Comparison of ENCODE assay signal across 22 cellular contexts in genomic region chr3:193890036-193890897, GRCh38.
"Had no signal": no experiment of that assay in that cellular context is flagged by ENCODE, and none has a peak within 500 bp of the region (broad histone marks: within the 10 kb centered on the region; RNA-seq: fewer than 3 reads in every experiment).

No MANE protein-coding gene starts in this region.

- H2AFZ ChIP-seq: hepatocyte had no signal

- H3K9me3 Mint-ChIP-seq: activated T-helper 17 cell treated with anti-CD3 and anti-CD28 coated beads, Interleukin-2, amount 50 U/mL, for 72 hours; T-cell had no signal

- H3K4me3 Mint-ChIP-seq: activated T-helper 17 cell treated with anti-CD3 and anti-CD28 coated beads, Interleukin-2, amount 50 U/mL, for 72 hours; naive B cell; T-cell had no signal

- ATAC-seq: activated naive CD4-positive, alpha-beta T cell treated with anti-CD3 and anti-CD28 coated beads, Interleukin-2, amount 50 U/mL, for 72 hours; activated T-helper 17 cell treated with anti-CD3 and anti-CD28 coated beads, Interleukin-2, amount 50 U/mL, for 72 hours; esophagus mucosa; stimulated activated naive CD8-positive, alpha-beta T cell treated with anti-CD3 and anti-CD28 coated beads, Interleukin-15, Interleukin-2, amounts not matched to agents 100 U/mL and 50 U/mL, for 24 hours; T-cell had no signal

- H3K27me3 ChIP-seq: ascending aorta, hepatocyte, vagina had no signal

- H3K4me1 ChIP-seq: ascending aorta, tibial artery had no signal

- H3K79me2 ChIP-seq: hepatocyte had no signal

- DNase-seq: activated CD4-positive, alpha-beta T cell treated with anti-CD3 and anti-CD28 coated beads for 1 hour; activated CD4-positive, alpha-beta T cell treated with anti-CD3 and anti-CD28 coated beads, Interleukin-2, amount 50 U/mL, for 1 hour; activated T-cell treated with anti-CD3 and anti-CD28 coated beads, Interleukin-2, amount 50 U/mL, for 1 hour; brain microvascular endothelial cell; caudate nucleus; effector memory CD4-positive, alpha-beta T cell; foreskin melanocyte; glutamatergic neuron; naive B cell; occipital lobe; retina; stimulated activated CD4-positive, alpha-beta T cell treated with anti-CD3 and anti-CD28 coated beads, Interleukin-4, amount 100 ng/mL, for 4 hours; stimulated activated naive CD8-positive, alpha-beta T cell treated with anti-CD3 and anti-CD28 coated beads, Interleukin-15, Interleukin-2, amounts not matched to agents 100 U/mL and 50 U/mL, for 24 hours; T-cell; tibial artery; WERI-Rb-1 had no signal

- H3K4me1 Mint-ChIP-seq: T-cell had no signal

- H3K4me2 ChIP-seq: hepatocyte had no signal

- H3K36me3 ChIP-seq: ascending aorta, brain microvascular endothelial cell, tibial artery, vagina, WERI-Rb-1 had no signal

- H3K27ac ChIP-seq: ascending aorta, brain microvascular endothelial cell, hepatocyte, tibial artery, vagina, WERI-Rb-1 had no signal

- H3K9me3 ChIP-seq: ascending aorta, tibial artery, vagina had no signal

- H3K36me3 Mint-ChIP-seq: activated naive CD4-positive, alpha-beta T cell treated with anti-CD3 and anti-CD28 coated beads, Interleukin-2, amount 50 U/mL, for 72 hours; T-cell had no signal

- H3K4me3 ChIP-seq: ascending aorta, hepatocyte, tibial artery, vagina had no signal

- H3K27ac Mint-ChIP-seq: activated naive CD4-positive, alpha-beta T cell treated with anti-CD3 and anti-CD28 coated beads, Interleukin-2, amount 50 U/mL, for 72 hours; activated T-helper 17 cell treated with anti-CD3 and anti-CD28 coated beads, Interleukin-2, amount 50 U/mL, for 72 hours; T-cell had no signal
